In genomic region chr18:48060947-48061346, GRCh38 we compare ENCODE assay signal across 25 cellular contexts.
"Had no signal": no experiment of that assay in that cellular context is flagged by ENCODE, and none has a peak within 500 bp of the region (broad histone marks: within the 10 kb centered on the region; RNA-seq: fewer than 3 reads in every experiment).

No MANE protein-coding gene starts in this region.

- H3K27ac ChIP-seq: ascending aorta, cardiac muscle cell, coronary artery, gastroesophageal sphincter, left lung, lower lobe of right lung, pancreas, psoas muscle, VCaP had no signal

- H3K9me3 ChIP-seq: ascending aorta, gastroesophageal sphincter, left lung, lower lobe of right lung, pancreas, psoas muscle, tibial nerve had no signal

- H3K36me3 ChIP-seq: ascending aorta, cardiac muscle cell, gastroesophageal sphincter, left lung, lower lobe of right lung, pancreas, tibial nerve had no signal

- DNase-seq: activated CD4-positive, alpha-beta T cell treated with anti-CD3 and anti-CD28 coated beads for 4 hours; activated CD4-positive, alpha-beta T cell treated with anti-CD3 and anti-CD28 coated beads, Interleukin-2, amount 50 U/mL, for 4 hours; activated gamma-delta T cell; activated naive CD4-positive, alpha-beta T cell treated with anti-CD3 and anti-CD28 coated beads, Interleukin-2, amount 10 ng/mL, durations not matched to agents 7 days and 5 days; activated naive CD8-positive, alpha-beta T cell treated with anti-CD3 and anti-CD28 coated beads, Interleukin-2, amount 10 ng/mL, durations not matched to agents 7 days and 5 days; activated T-cell treated with anti-CD3 and anti-CD28 coated beads for 4 hours; dorsolateral prefrontal cortex; effector memory CD4-positive, alpha-beta T cell; hypothalamus; left lung; lower lobe of right lung; naive B cell; nucleus accumbens; pancreas; psoas muscle; stimulated activated CD4-positive, alpha-beta T cell treated with anti-CD3 and anti-CD28 coated beads, Interleukin-2, amount 100 ng/mL, for 48 hours; stimulated activated naive CD4-positive, alpha-beta T cell treated with Interleukin-2 at 50 U/mL for 16 hours; SW 1271; T-helper 9 cell had no signal

- H3K27me3 ChIP-seq: ascending aorta, cardiac muscle cell, dorsolateral prefrontal cortex, gastroesophageal sphincter, pancreas, tibial nerve had no signal

- ATAC-seq: gastroesophageal sphincter, left lung, lower lobe of right lung, pancreas, psoas muscle had no signal

- H3K4me3 ChIP-seq: ascending aorta, cardiac muscle cell, coronary artery, dorsolateral prefrontal cortex, gastroesophageal sphincter, left lung, lower lobe of right lung, pancreas, psoas muscle, tibial nerve had no signal

- H3K4me1 ChIP-seq: ascending aorta, left lung, lower lobe of right lung, pancreas, psoas muscle had no signal
